Comparison of ENCODE assay signal across 23 cellular contexts in genomic region chr10:69632516-69633199, GRCh38. TPM values are rescaled to one million over a fixed set of nuclear protein-coding genes. Genes with fewer than 3 reads are reported as not detected.
DNase-seq lines count a peak whose midpoint lies in the region; ATAC-seq and TF ChIP-seq lines count a peak whose summit lies in the region.
"Had no signal": no experiment of that assay in that cellular context is flagged by ENCODE, and none has a peak within 500 bp of the region (broad histone marks: within the 10 kb centered on the region; RNA-seq: fewer than 3 reads in every experiment).

No MANE protein-coding gene starts in this region.

- H3K9me3 Mint-ChIP-seq in activated CD8-positive, alpha-beta memory T cell treated with anti-CD3 and anti-CD28 coated beads, Interleukin-2, amount 10 ng/mL, durations not matched to agents 7 days and 5 days (ENCODE audit: low read depth): no peaks in the 10 kb centered on the region
- H3K9me3 Mint-ChIP-seq: activated B cell treated with CpG ODN at 0.5 μM for 24 hours; activated naive CD4-positive, alpha-beta T cell treated with anti-CD3 and anti-CD28 coated beads, Interleukin-2, amount 50 U/mL, for 24 hours had no signal

- no peak overlapping the region for H3K27ac Mint-ChIP-seq in activated CD8-positive, alpha-beta memory T cell treated with anti-CD3 and anti-CD28 coated beads, Interleukin-2, amount 10 ng/mL, durations not matched to agents 7 days and 5 days
- H3K27ac Mint-ChIP-seq: activated B cell treated with CpG ODN at 0.5 μM for 24 hours had no signal

- 80 to 85% (median 84%) methylated on average over 6 to 7 of the region's 7 CpGs for WGBS in spleen, 5 donors

- no peak for TF ChIP-seq POLR2A in spleen (IDR thresholded peaks at IDR 0.05)

- H3K4me3 Mint-ChIP-seq in activated CD8-positive, alpha-beta memory T cell treated with anti-CD3 and anti-CD28 coated beads, Interleukin-2, amount 10 ng/mL, durations not matched to agents 7 days and 5 days: no peak overlapping the region
- H3K4me3 Mint-ChIP-seq: activated B cell treated with CpG ODN at 0.5 μM for 24 hours had no signal

- no peaks in the 10 kb centered on the region for H3K36me3 ChIP-seq in spleen
- H3K36me3 ChIP-seq: upper lobe of left lung had no signal

- no peak overlapping the region for H3K4me3 ChIP-seq in epithelial cell of esophagus (ENCODE audit: low read length)
- H3K4me3 ChIP-seq in spleen: no peak overlapping the region
- H3K4me3 ChIP-seq: upper lobe of left lung had no signal

- in situ Hi-C loops in GM13976 (cut with MboI; ENCODE audit: low sequenced_read_pairs, unreplicated experiment): no loop called here

- H3K27ac ChIP-seq in spleen: no peak overlapping the region
- no peak overlapping the region for H3K27ac ChIP-seq in caudate nucleus (ENCODE audit: low read depth, low read length)
- H3K27ac ChIP-seq: RWPE1, upper lobe of left lung had no signal

- H3K27me3 Mint-ChIP-seq in activated CD8-positive, alpha-beta memory T cell treated with anti-CD3 and anti-CD28 coated beads, Interleukin-2, amount 10 ng/mL, durations not matched to agents 7 days and 5 days: peaks cover 2% of the 10 kb centered on the region
- H3K27me3 Mint-ChIP-seq: activated naive CD4-positive, alpha-beta T cell treated with anti-CD3 and anti-CD28 coated beads, Interleukin-2, amount 50 U/mL, for 24 hours had no signal

- TF ChIP-seq CTCF in GM13976 (IDR thresholded peaks at IDR 0.05; ENCODE audit: borderline replicate concordance, control extremely low read depth, extremely low read depth, insufficient read depth, missing control alignments) (no peak), epithelial cell of esophagus (IDR thresholded peaks at IDR 0.05; ENCODE audit: insufficient read depth, low read depth, low read length, missing control alignments) (no peak), spleen (IDR thresholded peaks at IDR 0.05 in 8 of 11, conservative IDR thresholded peaks at IDR 0.05 in 3 of 11) (no peak)

- peaks cover 0 to 35% (median 15%) of the 10 kb centered on the region in 7 donors for H3K27me3 ChIP-seq in spleen (replicated peaks in 1 of 7)

- no peaks in the 10 kb centered on the region for H3K36me3 Mint-ChIP-seq in activated CD8-positive, alpha-beta memory T cell treated with anti-CD3 and anti-CD28 coated beads, Interleukin-2, amount 10 ng/mL, durations not matched to agents 7 days and 5 days
- H3K36me3 Mint-ChIP-seq: activated naive CD4-positive, alpha-beta T cell treated with anti-CD3 and anti-CD28 coated beads, Interleukin-2, amount 50 U/mL, for 24 hours had no signal

- no peak for ATAC-seq in activated CD8-positive, alpha-beta memory T cell treated with anti-CD3 and anti-CD28 coated beads, Interleukin-2, amount 10 ng/mL, durations not matched to agents 7 days and 5 days
- no peak for ATAC-seq in SK-N-SH treated with all-trans-retinoic acid at 6 μM for 48 hours

- DNase-seq in activated CD8-positive, alpha-beta memory T cell treated with anti-CD3 and anti-CD28 coated beads, Interleukin-2, amount 10 ng/mL, durations not matched to agents 7 days and 5 days: peak; percentile 37
- DNase-seq in activated CD8-positive, alpha-beta memory T cell treated with anti-CD3 and anti-CD28 coated beads, Interleukin-2, amount 50 U/mL, for 48 hours: no peak
- DNase-seq in GM13976 (ENCODE audit: low spot score) (peak; percentile 10), epithelial cell of esophagus (ENCODE audit: low read depth) (peak; percentile 17), spleen (peak; percentile 61), middle frontal gyrus (ENCODE audit: extremely low spot score, low spot score) (no peak), caudate nucleus (lab: John Stamatoyannopoulos, UW) (no peak)
- DNase-seq: activated B cell treated with CpG ODN at 0.5 μM for 24 hours, C1 segment of cervical spinal cord, cerebellar nuclear complex, foreskin melanocyte, hippocampal formation, NCI-H187, occipital lobe, SK-N-SH, T1000, upper lobe of left lung had no signal

- intact Hi-C loops in spleen (cut with DNase I; ENCODE audit: low total_unique reads): no loop called here

- no peaks in the 10 kb centered on the region for H3K9me3 ChIP-seq in spleen
- H3K9me3 ChIP-seq: SK-N-SH, upper lobe of left lung had no signal

- peaks cover 0 to 19% (median 14%) of the 10 kb centered on the region in 6 donors for H3K4me1 ChIP-seq in spleen

- CTCF ChIA-PET in activated CD8-positive, alpha-beta memory T cell treated with anti-CD3 and anti-CD28 coated beads, Interleukin-2, amount 10 ng/mL, durations not matched to agents 7 days and 5 days (lab: Charles Lee): interaction anchor here (0.7 to 13.1 kb wide), 5 partner anchors 14 to 998 kb away, joined by 3 to 235 read pairs (median 3); no protein-coding TSS in a partner anchor

- no peaks in the 10 kb centered on the region for H3K4me1 Mint-ChIP-seq in activated CD8-positive, alpha-beta memory T cell treated with anti-CD3 and anti-CD28 coated beads, Interleukin-2, amount 10 ng/mL, durations not matched to agents 7 days and 5 days
- H3K4me1 Mint-ChIP-seq: activated B cell treated with CpG ODN at 0.5 μM for 24 hours had no signal

TF ChIP-seq in SK-N-SH treated with all-trans-retinoic acid at 6 μM for 48 hours, 23 proteins besides CTCF, POLR2A, EP300 and RAD21 (continues in another document):
- TF ChIP-seq POU6F1 (CRISPR knock-in tag; IDR thresholded peaks at IDR 0.05; ENCODE audit: borderline replicate concordance, low read depth) (no peak), ZC3H10 (CRISPR knock-in tag; IDR thresholded peaks at IDR 0.05) (no peak), PATZ1 (CRISPR knock-in tag; IDR thresholded peaks at IDR 0.05; ENCODE audit: borderline replicate concordance) (no peak), ZNF565 (CRISPR knock-in tag; conservative IDR thresholded peaks at IDR 0.05; ENCODE audit: low read depth) (no peak), TSHZ2 (CRISPR knock-in tag; IDR thresholded peaks at IDR 0.05) (no peak), ZNF70 (CRISPR knock-in tag; IDR thresholded peaks at IDR 0.05) (no peak), RARB (CRISPR knock-in tag; IDR thresholded peaks at IDR 0.05) (no peak)

RNA-seq across cellular contexts. Expression of gene FAM241B, which starts 2.6 kb away (rescaled TPM):
- total RNA-seq in activated CD8-positive, alpha-beta memory T cell treated with anti-CD3 and anti-CD28 coated beads, Interleukin-2, amount 10 ng/mL, durations not matched to agents 7 days and 5 days: 1 to 10 TPM; 2.6 to 2.9 TPM
- total RNA-seq in spleen: 1 to 10 TPM in 6 of 7 donors, under 1 TPM in 1; 0.77 to 2.8 (median 1.8) TPM
- 1 to 10 TPM; 1.6 to 3.2 (median 1.7) TPM for polyA plus RNA-seq in spleen

RNA-seq across cellular contexts. Expression of gene NEUROG3, which starts 59.4 kb away (rescaled TPM):
- total RNA-seq in activated CD8-positive, alpha-beta memory T cell treated with anti-CD3 and anti-CD28 coated beads, Interleukin-2, amount 10 ng/mL, durations not matched to agents 7 days and 5 days: not detected
- total RNA-seq in spleen: not detected
- under 1 TPM in 2 of 3 donors, not detected in 1; 0.06 TPM for polyA plus RNA-seq in spleen
- total RNA-seq: astrocyte, lower leg skin, occipital lobe, upper lobe of left lung had no signal
- polyA plus RNA-seq: esophagus, SK-N-SH had no signal

Comparison
In these comparisons a context has a peak if more than half of its experiments do, and no peak if none do; other contexts are left out.
1. DNase-seq: peak in activated CD8-positive, alpha-beta memory T cell treated with anti-CD3 and anti-CD28 coated beads, Interleukin-2, amount 10 ng/mL, durations not matched to agents 7 days and 5 days (single experiment), GM13976 (single experiment), epithelial cell of esophagus (single experiment) and spleen (single experiment); none in activated CD8-positive, alpha-beta memory T cell treated with anti-CD3 and anti-CD28 coated beads, Interleukin-2, amount 50 U/mL, for 48 hours (single experiment), middle frontal gyrus (single experiment) and caudate nucleus (0 of 61).